Comparison of ENCODE assay signal across 17 cellular contexts in genomic region chr18:21361297-21361880, GRCh38.
DNase-seq lines count a peak whose midpoint lies in the region; ATAC-seq, FAIRE-seq and TF ChIP-seq lines count a peak whose summit lies in the region.
"Had no signal": no experiment of that assay in that cellular context is flagged by ENCODE, and none has a peak within 500 bp of the region (broad histone marks: within the 10 kb centered on the region; RNA-seq: fewer than 3 reads in every experiment).

No MANE protein-coding gene starts in this region.

- no peak overlapping the region for H4K91ac ChIP-seq in H1 (replicated peaks; ENCODE audit: insufficient read length, low read length)

- peaks cover 0 to 6% (median 0%) of the 10 kb centered on the region in 9 donors for H3K9me3 Mint-ChIP-seq in naive thymus-derived CD8-positive, alpha-beta T cell

- H3K4me2 ChIP-seq in H1 (ENCODE audit: insufficient read depth in 1 of 2, low read depth in 2 of 2, low read length in 2 of 2) (no peak overlapping the region), parathyroid adenoma (ENCODE audit: low read length) (no peak overlapping the region)

- no peak for TF ChIP-seq EP300 in H1 (IDR thresholded peaks at IDR 0.05; ENCODE audit: borderline replicate concordance in 1 of 2, low read depth in 2 of 2, low read length in 2 of 2)

- CTCF ChIA-PET in H1 (lab: Charles Lee; ENCODE audit: partially characterized antibody), result interaction anchor here (1.2 kb wide), 2 partner anchors 9 kb away, joined by 3 to 4 read pairs; no protein-coding TSS in a partner anchor

- no peak overlapping the region for H3K9ac ChIP-seq in H1 (replicated peaks in 1 of 4; ENCODE audit: extremely low read depth in 1 of 4, low read depth in 3 of 4, low read length in 3 of 4)
- no peak overlapping the region for H3K9ac ChIP-seq in parathyroid adenoma

- H3K27ac Mint-ChIP-seq in naive thymus-derived CD8-positive, alpha-beta T cell, result no peak overlapping the region

- no peaks in the 10 kb centered on the region for H3K36me3 ChIP-seq in HAP-1 (replicated peaks)
- H3K36me3 ChIP-seq in H1 (ENCODE audit: control insufficient read depth in 2 of 4, insufficient read depth in 4 of 4, low read length in 3 of 4), result no peaks in the 10 kb centered on the region
- no peaks in the 10 kb centered on the region for H3K36me3 ChIP-seq in parathyroid adenoma (ENCODE audit: control insufficient read depth, insufficient read depth, low read length)
- H3K36me3 ChIP-seq in small intestine (ENCODE audit: control insufficient read depth in 2 of 2, insufficient read depth in 2 of 2, low read length in 2 of 2), result no peaks in the 10 kb centered on the region

- H4K8ac ChIP-seq in H1 (ENCODE audit: extremely low read depth, insufficient read depth, low read length), result no peak overlapping the region

- H3K4me1 ChIP-seq in HAP-1 (peaks cover 41% of the 10 kb centered on the region), H1 (replicated peaks in 1 of 4; ENCODE audit: control insufficient read depth in 3 of 4, insufficient read depth in 4 of 4, low read length in 3 of 4) (peaks cover 0 to 8% (median 7%) of the 10 kb centered on the region in 4 experiments; a peak in 4 of 7 replicates), parathyroid adenoma (no peaks in the 10 kb centered on the region), small intestine (ENCODE audit: control insufficient read depth in 2 of 2, insufficient read depth in 1 of 2, low read depth in 1 of 2, low read length in 1 of 2) (no peaks in the 10 kb centered on the region)
- H3K4me1 ChIP-seq: foreskin keratinocyte had no signal

- no peak overlapping the region for H3K14ac ChIP-seq in H1 (ENCODE audit: insufficient read length)

- no peak for TF ChIP-seq RAD21 in H1 (IDR thresholded peaks at IDR 0.05 in 1 of 2, conservative IDR thresholded peaks at IDR 0.05 in 1 of 2; ENCODE audit: low read depth in 2 of 2, low read length in 2 of 2)

- no peak overlapping the region for H2BK120ac ChIP-seq in H1 (replicated peaks; ENCODE audit: low read depth, low read length)

- no peak overlapping the region for H3K4me3 ChIP-seq in HAP-1
- no peak overlapping the region for H3K4me3 ChIP-seq in H1 (ENCODE audit: extremely low read depth in 1 of 4, insufficient read depth in 2 of 4, low read depth in 3 of 4, low read length in 4 of 4)
- no peak overlapping the region for H3K4me3 ChIP-seq in parathyroid adenoma (ENCODE audit: low read depth, low read length)
- no peak overlapping the region for H3K4me3 ChIP-seq in small intestine (ENCODE audit: low read depth in 1 of 2, low read length in 2 of 2)

- POLR2A ChIA-PET in H1 (lab: Charles Lee; ENCODE audit: partially characterized antibody), result no interaction called here
- POLR2A ChIA-PET in naive thymus-derived CD8-positive, alpha-beta T cell (lab: Charles Lee), result no interaction called here

- no peak for ATAC-seq in HG03139 (IDR thresholded peaks at IDR 0.05; ENCODE audit: unreplicated experiment)
- no peak for ATAC-seq in naive thymus-derived CD8-positive, alpha-beta T cell
- ATAC-seq: foreskin keratinocyte had no signal

- TF ChIP-seq CTCF in H1 (IDR thresholded peaks at IDR 0.05; ENCODE audit: control extremely low read depth in 1 of 3, insufficient read depth in 1 of 3, low read depth in 1 of 3, low read length in 3 of 3) (no peak), parathyroid adenoma (IDR thresholded peaks at IDR 0.05) (no peak)

- no peak overlapping the region for H4K5ac ChIP-seq in H1 (ENCODE audit: insufficient read length, low read depth, low read length)

- H3K27ac ChIP-seq in H1 (ENCODE audit: low read depth, low read length) (no peak overlapping the region), parathyroid adenoma (peak overlapping the region; percentile 32), small intestine (ENCODE audit: low read depth in 1 of 2, low read length in 1 of 2) (no peak overlapping the region)
- H3K27ac ChIP-seq: C4-2B, foreskin keratinocyte, HL-60 had no signal

- DNase-seq in HAP-1 (ENCODE audit: low spot score in 2 of 2), result peak; percentile 79 to 96
- peak; percentile 75 for DNase-seq in NCI-H146 treated with DMSO at 0.1 percent for 48 hours (lab: John Stamatoyannopoulos, UW; ENCODE audit: unreplicated experiment)
- no peak for DNase-seq in H1 (ENCODE audit: low read depth in 1 of 2, low spot score in 2 of 2)
- DNase-seq in small intestine, result no peak
- no peak for DNase-seq in naive thymus-derived CD8-positive, alpha-beta T cell
- DNase-seq in NCI-H446 (lab: John Stamatoyannopoulos, UW), result no peak
- DNase-seq: activated CD4-positive, alpha-beta T cell treated with anti-CD3 and anti-CD28 coated beads for 48 hours; activated naive CD4-positive, alpha-beta T cell treated with anti-CD3 and anti-CD28 coated beads, Interleukin-2, amount 50 U/mL, for 16 hours; activated T-cell treated with anti-CD3 and anti-CD28 coated beads for 4 hours; caudate nucleus; foreskin keratinocyte; NCI-H2081 treated with DMSO at 0.1 percent for 48 hours; SIG-M5 had no signal

- H3K36me3 Mint-ChIP-seq in naive thymus-derived CD8-positive, alpha-beta T cell, result no peaks in the 10 kb centered on the region

- no peak overlapping the region for H2BK20ac ChIP-seq in H1 (ENCODE audit: low read length)

- H4K20me1 ChIP-seq in H1 (replicated peaks in 1 of 2; ENCODE audit: control insufficient read depth in 1 of 2, insufficient read depth in 2 of 2, low read length in 2 of 2), result no peaks in the 10 kb centered on the region

- H2AK5ac ChIP-seq in H1 (ENCODE audit: low read depth, low read length), result no peak overlapping the region

- no peaks in the 10 kb centered on the region for H3K27me3 ChIP-seq in HAP-1 (ENCODE audit: low read depth)
- no peaks in the 10 kb centered on the region for H3K27me3 ChIP-seq in H1 (replicated peaks in 1 of 4; ENCODE audit: control insufficient read depth in 3 of 4, extremely low read depth in 1 of 4, insufficient read depth in 3 of 4, low read length in 3 of 4)
- H3K27me3 ChIP-seq in parathyroid adenoma (ENCODE audit: control insufficient read depth, insufficient read depth, low read length), result no peaks in the 10 kb centered on the region
- H3K27me3 ChIP-seq in small intestine (ENCODE audit: control insufficient read depth in 2 of 2, insufficient read depth in 2 of 2, low read length in 2 of 2), result no peaks in the 10 kb centered on the region
- H3K27me3 ChIP-seq: foreskin keratinocyte had no signal

- no peak overlapping the region for H2BK12ac ChIP-seq in H1 (ENCODE audit: low read depth, low read length)

- H2BK5ac ChIP-seq in H1 (ENCODE audit: low read depth, low read length), result no peak overlapping the region

- H3K4me1 Mint-ChIP-seq in naive thymus-derived CD8-positive, alpha-beta T cell, result no peaks in the 10 kb centered on the region

- H3K27me3 Mint-ChIP-seq in naive thymus-derived CD8-positive, alpha-beta T cell, result peaks cover 0 to 12% (median 11%) of the 10 kb centered on the region in 5 donors

- no peak for TF ChIP-seq POLR2A in H1 (IDR thresholded peaks at IDR 0.05; ENCODE audit: control extremely low read depth in 1 of 2, low read depth in 2 of 2, low read length in 2 of 2)

- H3K9me3 ChIP-seq in HAP-1 (no peaks in the 10 kb centered on the region), H1 (ENCODE audit: insufficient read depth in 2 of 2, low read depth in 1 of 2, low read length in 1 of 2) (no peaks in the 10 kb centered on the region), parathyroid adenoma (ENCODE audit: control insufficient read depth, low read length) (no peaks in the 10 kb centered on the region), small intestine (ENCODE audit: control insufficient read depth, low read depth) (no peaks in the 10 kb centered on the region)

- no peak overlapping the region for H3K18ac ChIP-seq in H1 (ENCODE audit: extremely low read depth, low read length)

- H3K23ac ChIP-seq in H1 (ENCODE audit: insufficient read length), result no peak overlapping the region

- H3K4ac ChIP-seq in H1 (replicated peaks; ENCODE audit: insufficient read length, low read depth, low read length), result no peak overlapping the region

- FAIRE-seq in H1 (lab: Jason Lieb, UNC) (peak; percentile 73), small intestine (lab: Jason Lieb, UNC) (no peak)

- H3K56ac ChIP-seq in H1 (replicated peaks; ENCODE audit: insufficient read length, low read depth, low read length), result no peak overlapping the region

- no peaks in the 10 kb centered on the region for H3K79me2 ChIP-seq in H1 (ENCODE audit: control insufficient read depth in 1 of 2, insufficient read depth in 2 of 2, low read length in 2 of 2)
- H3K79me2 ChIP-seq in parathyroid adenoma, result no peaks in the 10 kb centered on the region

- H2AFZ ChIP-seq in H1 (ENCODE audit: low read length) (no peak overlapping the region), parathyroid adenoma (peak overlapping the region; percentile 51)

- in situ Hi-C loops in HAP-1 (cut with MboI; ENCODE audit: low sequenced_read_pairs), result no loop called here

- H3K23me2 ChIP-seq in H1 (ENCODE audit: low read depth, low read length), result no peaks in the 10 kb centered on the region

- no peak overlapping the region for H2BK15ac ChIP-seq in H1 (ENCODE audit: low read length)

- no peak overlapping the region for H3K4me3 Mint-ChIP-seq in naive thymus-derived CD8-positive, alpha-beta T cell

- H3K79me1 ChIP-seq in H1 (ENCODE audit: low read depth, low read length), result no peaks in the 10 kb centered on the region

TF ChIP-seq in H1, 55 proteins besides CTCF, POLR2A, EP300 and RAD21:
- TF ChIP-seq MAX (IDR thresholded peaks at IDR 0.05), result no peak
- no peak for TF ChIP-seq KDM1A (IDR thresholded peaks at IDR 0.05; ENCODE audit: borderline replicate concordance, low read length)
- TF ChIP-seq PHF8 (conservative IDR thresholded peaks at IDR 0.05; ENCODE audit: low read depth, low read length), result no peak
- no peak for TF ChIP-seq SP2 (IDR thresholded peaks at IDR 0.05; ENCODE audit: low read length)
- TF ChIP-seq TAF7 (optimal IDR thresholded peaks at IDR 0.05; ENCODE audit: borderline replicate concordance, low read depth, low read length), result no peak
- no peak for TF ChIP-seq CBX8 (IDR thresholded peaks at IDR 0.05; ENCODE audit: borderline replicate concordance, low read depth, low read length)
- TF ChIP-seq SIX5 (IDR thresholded peaks at IDR 0.05; ENCODE audit: low read depth, low read length), result no peak
- no peak for TF ChIP-seq JUN (IDR thresholded peaks at IDR 0.05; ENCODE audit: low read depth, low read length)
- TF ChIP-seq TBP (IDR thresholded peaks at IDR 0.05; ENCODE audit: low read depth, low read length), result no peak
- TF ChIP-seq MAFK (IDR thresholded peaks at IDR 0.05; ENCODE audit: low read depth, low read length), result no peak
- TF ChIP-seq ZNF274 (IDR thresholded peaks at IDR 0.05; ENCODE audit: borderline replicate concordance, extremely low read depth, low read length), result no peak
- no peak for TF ChIP-seq RXRA (IDR thresholded peaks at IDR 0.05; ENCODE audit: insufficient read depth, low read depth, low read length)
TF ChIP-seq in H1: peak in this region for 0.

Comparison
In these comparisons a context has a peak if more than half of its experiments do, and no peak if none do; other contexts are left out.
1. DNase-seq: peak in HAP-1 (2 of 2) and NCI-H146 treated with DMSO at 0.1 percent for 48 hours (single experiment); none in H1 (0 of 2), small intestine (single experiment), naive thymus-derived CD8-positive, alpha-beta T cell (0 of 10) and NCI-H446 (0 of 2).